Comparison of ENCODE assay signal across 8 cellular contexts in genomic region chr2:84459944-84460429, GRCh38.
A peak's percentile ranks its signal among the peaks of the same experiment; 100 is the strongest.
DNase-seq lines count a peak whose midpoint lies in the region; ATAC-seq and TF ChIP-seq lines count a peak whose summit lies in the region.

No MANE protein-coding gene starts in this region.

- no peak for TF ChIP-seq CTCF in fibroblast of pulmonary artery (IDR thresholded peaks at IDR 0.05; ENCODE audit: low read length, missing control alignments)

- peak overlapping the region; percentile 70 for H3K4me3 ChIP-seq in fibroblast of pulmonary artery (replicated peaks; ENCODE audit: low read depth, low read length)
- peak overlapping the region; percentile 95 for H3K4me3 ChIP-seq in skeletal muscle cell (ENCODE audit: low read depth, low read length)

- peak; percentile 55 for DNase-seq in DMS79 treated with DMSO at 0.1 percent for 48 hours (lab: John Stamatoyannopoulos, UW)
- no peak for DNase-seq in DMS79 (lab: John Stamatoyannopoulos, UW)
- peak; percentile 30 for DNase-seq in RKO (ENCODE audit: low spot score)
- no peak for DNase-seq in fibroblast of pulmonary artery (ENCODE audit: low read depth)
- no peak for DNase-seq in skeletal muscle cell (ENCODE audit: low read depth)

- ATAC-seq in HG03045 (IDR thresholded peaks at IDR 0.05; ENCODE audit: unreplicated experiment), result no peak
- ATAC-seq in HG02973 (IDR thresholded peaks at IDR 0.05; ENCODE audit: unreplicated experiment), result no peak
- no peak for ATAC-seq in HG02798 (IDR thresholded peaks at IDR 0.05; ENCODE audit: poor library complexity, unreplicated experiment)

Comparison
In these comparisons a context has a peak if more than half of its experiments do, and no peak if none do; other contexts are left out.
1. DNase-seq: peak in DMS79 treated with DMSO at 0.1 percent for 48 hours (single experiment) and RKO (single experiment); none in DMS79 (single experiment), fibroblast of pulmonary artery (single experiment) and skeletal muscle cell (single experiment).